2 cellular contexts compared by ENCODE assay signal in the genomic region with DNA sequence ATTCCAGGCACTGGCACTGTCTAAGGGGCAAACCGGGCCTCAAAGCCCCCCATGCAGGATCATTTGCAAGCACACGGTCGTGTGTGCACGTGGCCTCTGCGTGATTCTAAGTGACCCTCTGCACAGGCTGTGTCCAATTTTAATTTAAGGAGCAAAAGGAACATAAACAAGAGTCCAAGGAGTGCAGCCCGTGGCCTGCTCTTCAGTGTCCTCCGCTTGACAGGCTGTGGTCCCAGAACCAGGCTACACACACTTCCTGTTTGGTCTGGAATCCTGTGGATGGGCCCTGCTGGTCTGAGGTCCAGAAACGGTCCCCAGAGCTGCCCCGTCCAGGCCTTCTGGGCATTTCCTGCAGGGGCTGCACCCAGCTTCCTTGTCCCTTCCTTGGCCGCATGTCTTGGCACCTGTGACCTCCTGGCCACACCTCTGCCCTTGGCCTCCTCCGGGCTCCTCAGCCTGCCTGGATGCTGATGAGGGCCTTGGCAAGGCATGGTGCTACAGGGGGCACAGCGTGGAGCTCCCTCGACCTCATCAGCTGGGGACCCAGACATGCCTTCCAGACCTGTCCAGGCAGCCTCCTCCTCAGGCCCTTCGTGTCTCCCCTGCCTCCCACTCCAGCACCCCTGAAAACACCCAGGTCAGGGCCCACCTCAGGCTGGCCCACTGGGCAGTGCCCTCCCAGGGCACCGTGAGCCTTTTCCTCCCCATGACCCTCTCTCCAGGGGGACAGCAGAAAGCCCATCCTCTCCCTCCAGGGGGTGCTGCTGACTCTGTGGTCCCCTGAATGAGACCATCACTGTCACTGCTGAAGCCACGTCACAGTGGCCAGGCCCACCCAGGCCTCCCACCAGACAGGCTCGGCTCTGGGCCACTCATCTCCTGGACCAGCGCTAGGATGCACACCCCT.
TF ChIP-seq lines count a peak whose summit lies in the region.

No MANE protein-coding gene starts in this region.

TF ChIP-seq in SK-N-SH, 30 proteins besides CTCF, POLR2A, EP300 and RAD21:
- TF ChIP-seq PBX3 (IDR thresholded peaks at IDR 0.05) (no peak), MXI1 (IDR thresholded peaks at IDR 0.05; ENCODE audit: low read depth, low read length) (no peak), SMC3 (IDR thresholded peaks at IDR 0.05; ENCODE audit: low read depth, low read length) (peak; percentile 9; the same call in 1 of the 2 replicates)

TF ChIP-seq in SK-N-SH treated with all-trans-retinoic acid at 6 μM for 48 hours, 23 proteins besides CTCF, POLR2A, EP300 and RAD21:
- TF ChIP-seq, protein P1, sequence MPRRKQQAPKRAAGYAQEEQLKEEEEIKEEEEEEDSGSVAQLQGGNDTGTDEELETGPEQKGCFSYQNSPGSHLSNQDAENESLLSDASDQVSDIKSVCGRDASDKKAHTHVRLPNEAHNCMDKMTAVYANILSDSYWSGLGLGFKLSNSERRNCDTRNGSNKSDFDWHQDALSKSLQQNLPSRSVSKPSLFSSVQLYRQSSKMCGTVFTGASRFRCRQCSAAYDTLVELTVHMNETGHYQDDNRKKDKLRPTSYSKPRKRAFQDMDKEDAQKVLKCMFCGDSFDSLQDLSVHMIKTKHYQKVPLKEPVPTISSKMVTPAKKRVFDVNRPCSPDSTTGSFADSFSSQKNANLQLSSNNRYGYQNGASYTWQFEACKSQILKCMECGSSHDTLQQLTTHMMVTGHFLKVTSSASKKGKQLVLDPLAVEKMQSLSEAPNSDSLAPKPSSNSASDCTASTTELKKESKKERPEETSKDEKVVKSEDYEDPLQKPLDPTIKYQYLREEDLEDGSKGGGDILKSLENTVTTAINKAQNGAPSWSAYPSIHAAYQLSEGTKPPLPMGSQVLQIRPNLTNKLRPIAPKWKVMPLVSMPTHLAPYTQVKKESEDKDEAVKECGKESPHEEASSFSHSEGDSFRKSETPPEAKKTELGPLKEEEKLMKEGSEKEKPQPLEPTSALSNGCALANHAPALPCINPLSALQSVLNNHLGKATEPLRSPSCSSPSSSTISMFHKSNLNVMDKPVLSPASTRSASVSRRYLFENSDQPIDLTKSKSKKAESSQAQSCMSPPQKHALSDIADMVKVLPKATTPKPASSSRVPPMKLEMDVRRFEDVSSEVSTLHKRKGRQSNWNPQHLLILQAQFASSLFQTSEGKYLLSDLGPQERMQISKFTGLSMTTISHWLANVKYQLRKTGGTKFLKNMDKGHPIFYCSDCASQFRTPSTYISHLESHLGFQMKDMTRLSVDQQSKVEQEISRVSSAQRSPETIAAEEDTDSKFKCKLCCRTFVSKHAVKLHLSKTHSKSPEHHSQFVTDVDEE (CRISPR knock-in tag; IDR thresholded peaks at IDR 0.05): no peak
- no peak for TF ChIP-seq RARB (CRISPR knock-in tag; IDR thresholded peaks at IDR 0.05)
- TF ChIP-seq, protein P2, sequence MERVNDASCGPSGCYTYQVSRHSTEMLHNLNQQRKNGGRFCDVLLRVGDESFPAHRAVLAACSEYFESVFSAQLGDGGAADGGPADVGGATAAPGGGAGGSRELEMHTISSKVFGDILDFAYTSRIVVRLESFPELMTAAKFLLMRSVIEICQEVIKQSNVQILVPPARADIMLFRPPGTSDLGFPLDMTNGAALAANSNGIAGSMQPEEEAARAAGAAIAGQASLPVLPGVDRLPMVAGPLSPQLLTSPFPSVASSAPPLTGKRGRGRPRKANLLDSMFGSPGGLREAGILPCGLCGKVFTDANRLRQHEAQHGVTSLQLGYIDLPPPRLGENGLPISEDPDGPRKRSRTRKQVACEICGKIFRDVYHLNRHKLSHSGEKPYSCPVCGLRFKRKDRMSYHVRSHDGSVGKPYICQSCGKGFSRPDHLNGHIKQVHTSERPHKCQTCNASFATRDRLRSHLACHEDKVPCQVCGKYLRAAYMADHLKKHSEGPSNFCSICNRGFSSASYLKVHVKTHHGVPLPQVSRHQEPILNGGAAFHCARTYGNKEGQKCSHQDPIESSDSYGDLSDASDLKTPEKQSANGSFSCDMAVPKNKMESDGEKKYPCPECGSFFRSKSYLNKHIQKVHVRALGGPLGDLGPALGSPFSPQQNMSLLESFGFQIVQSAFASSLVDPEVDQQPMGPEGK (CRISPR knock-in tag; IDR thresholded peaks at IDR 0.05; ENCODE audit: borderline replicate concordance): no peak
- no peak for TF ChIP-seq CSDC2 (CRISPR knock-in tag; IDR thresholded peaks at IDR 0.05)
- no peak for TF ChIP-seq ZC3H10 (CRISPR knock-in tag; IDR thresholded peaks at IDR 0.05)
- TF ChIP-seq PPARA (CRISPR knock-in tag; IDR thresholded peaks at IDR 0.05; ENCODE audit: borderline replicate concordance): no peak
